Comparison of ENCODE assay signal across 10 cellular contexts in the genomic region with DNA sequence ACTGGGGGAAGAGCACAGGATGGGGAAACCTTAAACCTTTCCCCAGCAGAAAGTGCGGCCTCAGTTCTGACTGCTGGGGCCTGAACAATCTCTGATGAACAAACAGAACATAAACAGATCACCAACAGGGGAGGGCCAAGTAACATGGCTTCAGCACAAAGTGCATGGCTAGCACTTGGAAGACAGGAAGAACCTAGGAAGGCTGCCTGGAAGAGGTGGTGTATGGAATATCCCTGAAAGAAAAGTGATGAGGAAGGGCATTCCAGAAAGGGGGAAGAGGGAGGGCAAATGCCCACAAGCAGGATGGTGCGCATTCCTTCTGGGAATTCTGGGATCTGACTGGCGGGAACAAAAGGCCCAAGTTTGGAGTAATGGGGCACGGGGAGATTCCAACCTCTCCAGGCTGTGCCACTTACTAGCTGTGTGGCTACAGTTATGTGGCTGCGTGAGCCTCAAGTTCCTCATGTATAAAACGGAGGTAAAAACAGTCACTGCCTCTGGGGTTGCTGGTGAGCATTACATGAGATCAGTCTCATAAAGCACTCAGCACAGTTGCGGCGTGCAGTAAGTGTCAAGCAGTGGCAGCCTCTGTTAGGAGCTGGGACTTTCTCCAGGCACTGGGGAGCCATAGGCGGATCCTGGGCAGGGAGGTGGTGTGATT. TPM values are rescaled to one million over a fixed set of nuclear protein-coding genes. Genes with fewer than 3 reads are reported as not detected.
DNase-seq lines count a peak whose midpoint lies in the region; ATAC-seq, FAIRE-seq and TF ChIP-seq lines count a peak whose summit lies in the region.
"Had no signal": no experiment of that assay in that cellular context is flagged by ENCODE, and none has a peak within 500 bp of the region (broad histone marks: within the 10 kb centered on the region; RNA-seq: fewer than 3 reads in every experiment).

No MANE protein-coding gene starts in this region.

- H3K36me3 ChIP-seq in kidney (ENCODE audit: control insufficient read depth in 1 of 2, insufficient read depth in 2 of 2, low read length in 2 of 2) (no peaks in the 10 kb centered on the region), thoracic aorta (peaks cover 9% of the 10 kb centered on the region)

- ATAC-seq in thoracic aorta (ENCODE audit: insufficient number of reproducible peaks, low FRiP score, low read depth), result no peak
- no peak for ATAC-seq in HG03025 (IDR thresholded peaks at IDR 0.05; ENCODE audit: low FRiP score, unreplicated experiment)
- ATAC-seq in GM19324 (IDR thresholded peaks at IDR 0.05; ENCODE audit: low FRiP score, unreplicated experiment), result no peak

- peak overlapping the region; percentile 54 to 85 for H3K27ac ChIP-seq in kidney (ENCODE audit: low read depth in 2 of 2, low read length in 2 of 2)
- H3K27ac ChIP-seq in thoracic aorta, result peak overlapping the region; percentile 88 to 94

- TF ChIP-seq CTCF in WI38 (IDR thresholded peaks at IDR 0.05; ENCODE audit: low read depth, low read length) (no peak), kidney (IDR thresholded peaks at IDR 0.05; ENCODE audit: borderline replicate concordance, extremely low read depth, insufficient read depth) (no peak), thoracic aorta (IDR thresholded peaks at IDR 0.05) (peak; percentile 15)

- intact Hi-C loops in kidney (cut with DNase I), result no loop called here

- H3K9me3 ChIP-seq in kidney (ENCODE audit: control insufficient read depth in 1 of 2, low read length in 2 of 2) (no peaks in the 10 kb centered on the region), thoracic aorta (no peaks in the 10 kb centered on the region)

- H3K4me3 ChIP-seq in WI38 (ENCODE audit: low read depth, low read length) (peak overlapping the region; percentile 99), kidney (ENCODE audit: low read length in 2 of 2) (peak overlapping the region; percentile 65 to 67), thoracic aorta (peak overlapping the region; percentile 79)

- no peaks in the 10 kb centered on the region for H3K27me3 ChIP-seq in thoracic aorta (replicated peaks; ENCODE audit: insufficient read depth)

- DNase-seq in SKM-1 treated with dmso at 0.1 percent for 144 hours (lab: John Stamatoyannopoulos, UW; ENCODE audit: unreplicated experiment), result peak; percentile 40
- DNase-seq in SKM-1 (lab: John Stamatoyannopoulos, UW; ENCODE audit: unreplicated experiment), result no peak
- DNase-seq in kidney, result no peak
- DNase-seq in thoracic aorta (ENCODE audit: low spot score), result no peak
- DNase-seq in middle frontal gyrus (ENCODE audit: extremely low spot score, low spot score), result no peak

- no peak for FAIRE-seq in kidney (lab: Jason Lieb, UNC)

- H3K4me1 ChIP-seq in kidney (ENCODE audit: control insufficient read depth in 1 of 2, insufficient read depth in 1 of 2, low read depth in 1 of 2, low read length in 2 of 2) (peaks cover 0 to 16% of the 10 kb centered on the region in 2 donors), thoracic aorta (ENCODE audit: control insufficient read depth in 1 of 2, low read depth in 2 of 2) (peaks cover 36 to 74% of the 10 kb centered on the region in 2 donors)

- peak overlapping the region in 1 of 2 donors; percentile 81 for H3K9ac ChIP-seq in kidney (ENCODE audit: low read length in 2 of 2)

RNA-seq across cellular contexts. Expression of a gene that starts 1.6 kb away (rescaled TPM):
- 104 TPM for total RNA-seq in kidney
- 50.4 TPM for polyA plus RNA-seq in kidney (ENCODE audit: insufficient read depth, low read depth, low replicate concordance)
- total RNA-seq in thoracic aorta, result 100 to 1,000 TPM; 362 to 421 TPM
- total RNA-seq: CD4-positive, CD25-positive, alpha-beta regulatory T cell had no signal

RNA-seq across cellular contexts. Expression of a gene that starts 12.5 kb away (rescaled TPM):
- total RNA-seq in kidney (not detected), thoracic aorta (not detected)
- 0.39 TPM for polyA plus RNA-seq in kidney (ENCODE audit: insufficient read depth, low read depth, low replicate concordance)
- total RNA-seq: CD4-positive, CD25-positive, alpha-beta regulatory T cell; T-helper 2 cell treated with Interferon-gamma antibody and Interleukin-4, amounts not matched to agents 100 ng/mL and 5 ng/mL, for 36 hours had no signal
- polyA plus RNA-seq: CD4-positive, CD25-positive, alpha-beta regulatory T cell had no signal

RNA-seq across cellular contexts. Expression of a gene that starts 35.8 kb away (rescaled TPM):
- total RNA-seq in kidney (not detected), thoracic aorta (not detected)
- not detected for polyA plus RNA-seq in kidney (ENCODE audit: insufficient read depth, low read depth, low replicate concordance)
- total RNA-seq: CD4-positive, CD25-positive, alpha-beta regulatory T cell; T-helper 2 cell treated with Interferon-gamma antibody and Interleukin-4, amounts not matched to agents 100 ng/mL and 5 ng/mL, for 36 hours had no signal
- polyA plus RNA-seq: CD4-positive, CD25-positive, alpha-beta regulatory T cell had no signal
